In the genomic region with DNA sequence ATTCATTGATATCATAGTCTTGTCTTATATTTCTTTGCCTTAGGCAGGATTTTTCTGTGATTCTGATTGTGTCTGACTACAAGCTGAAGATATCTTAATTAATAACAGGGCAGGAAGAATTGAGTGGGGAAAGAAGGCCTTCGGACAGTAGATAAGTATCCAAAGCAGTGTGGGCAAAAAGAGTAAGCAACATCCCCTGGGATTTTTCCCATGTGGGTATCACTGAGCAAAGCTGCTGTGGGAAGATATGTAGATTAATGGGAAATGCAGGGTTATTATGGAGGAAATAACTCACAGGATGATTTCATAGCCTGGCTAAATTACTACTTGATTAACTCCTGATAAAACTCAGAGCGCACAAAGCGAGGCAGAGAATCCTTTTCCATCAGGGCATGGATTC, we compare ENCODE assay signal across 25 cellular contexts.
"Had no signal": no experiment of that assay in that cellular context is flagged by ENCODE, and none has a peak within 500 bp of the region (broad histone marks: within the 10 kb centered on the region; RNA-seq: fewer than 3 reads in every experiment).

No MANE protein-coding gene starts in this region.

- H3K27me3 ChIP-seq: heart right ventricle, left lung, neural progenitor cell, sigmoid colon, spleen, suprapubic skin, transverse colon, upper lobe of right lung, uterus had no signal

- H3K36me3 ChIP-seq: left lung, neural progenitor cell, spleen, suprapubic skin, transverse colon, upper lobe of right lung, uterus had no signal

- H2AFZ ChIP-seq: neural progenitor cell had no signal

- H3K27me3 Mint-ChIP-seq: naive thymus-derived CD4-positive, alpha-beta T cell; stimulated activated naive B cell treated with anti-CD40 and anti-IgM and Interleukin-4, amounts not matched to agents 10 μg/mL and 1 μg/mL and 100 μg/mL, for 72 hours; stimulated activated naive CD8-positive, alpha-beta T cell treated with anti-CD3 and anti-CD28 coated beads, Interleukin-15, amount 100 ng/mL, for 72 hours had no signal

- H3K36me3 Mint-ChIP-seq: neural progenitor cell had no signal

- H3K4me1 Mint-ChIP-seq: naive thymus-derived CD4-positive, alpha-beta T cell; nephron; neural progenitor cell; stimulated activated naive B cell treated with anti-CD40 and anti-IgM and Interleukin-4, amounts not matched to agents 10 μg/mL and 1 μg/mL and 100 μg/mL, for 72 hours; stimulated activated naive CD8-positive, alpha-beta T cell treated with anti-CD3 and anti-CD28 coated beads, Interleukin-15, amount 100 ng/mL, for 72 hours had no signal

- H3K9me3 Mint-ChIP-seq: naive thymus-derived CD4-positive, alpha-beta T cell; nephron; neural progenitor cell; stimulated activated naive B cell treated with anti-CD40 and anti-IgM and Interleukin-4, amounts not matched to agents 10 μg/mL and 1 μg/mL and 100 μg/mL, for 72 hours; stimulated activated naive CD8-positive, alpha-beta T cell treated with anti-CD3 and anti-CD28 coated beads, Interleukin-15, amount 100 ng/mL, for 72 hours had no signal

- ATAC-seq: esophagus mucosa; left cardiac atrium; left lung; naive thymus-derived CD4-positive, alpha-beta T cell; psoas muscle; right cardiac atrium; stimulated activated naive B cell treated with anti-CD40 and anti-IgM and Interleukin-4, amounts not matched to agents 10 μg/mL and 1 μg/mL and 100 μg/mL, for 72 hours; stimulated activated naive CD8-positive, alpha-beta T cell treated with anti-CD3 and anti-CD28 coated beads, Interleukin-15, amount 100 ng/mL, for 72 hours; upper lobe of right lung had no signal

- DNase-seq: foreskin melanocyte; glutamatergic neuron; heart right ventricle; hippocampal formation; left cardiac atrium; left lung; mesenchymal stem cell; midbrain; naive thymus-derived CD4-positive, alpha-beta T cell; psoas muscle; right cardiac atrium; sigmoid colon; spleen; stimulated activated CD4-positive, alpha-beta T cell treated with anti-CD3 and anti-CD28 coated beads, Interleukin-2, amount 100 ng/mL, for 48 hours; stimulated activated naive B cell treated with anti-CD40 and anti-IgM and Interleukin-4, amounts not matched to agents 10 μg/mL and 1 μg/mL and 100 μg/mL, for 72 hours; stimulated activated naive CD8-positive, alpha-beta T cell treated with anti-CD3 and anti-CD28 coated beads, Interleukin-15, amount 100 ng/mL, for 72 hours; transverse colon; upper lobe of right lung; uterus had no signal

- H3K4me1 ChIP-seq: left lung, neural progenitor cell, psoas muscle, sigmoid colon, spleen, suprapubic skin, transverse colon, upper lobe of right lung, uterus had no signal

- H3K27ac ChIP-seq: epithelial cell of prostate, left lung, neural progenitor cell, psoas muscle, sigmoid colon, spleen, suprapubic skin, transverse colon, upper lobe of right lung, uterus had no signal

- H3K4me2 ChIP-seq: neural progenitor cell had no signal

- H3K9ac ChIP-seq: neural progenitor cell had no signal

- H3K4me3 ChIP-seq: coronary artery, heart right ventricle, left lung, neural progenitor cell, psoas muscle, sigmoid colon, spleen, suprapubic skin, transverse colon, upper lobe of right lung, uterus had no signal

- H3K9me3 ChIP-seq: heart right ventricle, left lung, psoas muscle, sigmoid colon, spleen, suprapubic skin, transverse colon, upper lobe of right lung, uterus had no signal

- H3K4me3 Mint-ChIP-seq: naive thymus-derived CD4-positive, alpha-beta T cell; nephron; neural progenitor cell; stimulated activated naive B cell treated with anti-CD40 and anti-IgM and Interleukin-4, amounts not matched to agents 10 μg/mL and 1 μg/mL and 100 μg/mL, for 72 hours; stimulated activated naive CD8-positive, alpha-beta T cell treated with anti-CD3 and anti-CD28 coated beads, Interleukin-15, amount 100 ng/mL, for 72 hours had no signal
